Comparison of ENCODE assay signal across 9 cellular contexts in genomic region chr3:60307800-60308199, GRCh38.
"Had no signal": no experiment of that assay in that cellular context is flagged by ENCODE, and none has a peak within 500 bp of the region (broad histone marks: within the 10 kb centered on the region; RNA-seq: fewer than 3 reads in every experiment).

No MANE protein-coding gene starts in this region.

- H3K4me3 ChIP-seq: GM23338, HAP-1 had no signal

- H3K27ac Mint-ChIP-seq: GM23338, HFFc6, IgD-negative memory B cell had no signal

- H3K9me3 Mint-ChIP-seq: GM23338, IgD-negative memory B cell had no signal

- H3K4me3 Mint-ChIP-seq: GM23338, HFFc6, IgD-negative memory B cell had no signal

- ATAC-seq: GM23338, HCT116 had no signal

- H3K36me3 ChIP-seq: HAP-1 had no signal

- H3K9me3 ChIP-seq: HAP-1 had no signal

- H2AFZ ChIP-seq: GM23338 had no signal

- H3K27me3 Mint-ChIP-seq: IgD-negative memory B cell had no signal

- H3K4me1 Mint-ChIP-seq: IgD-negative memory B cell had no signal

- H3K4me2 ChIP-seq: GM23338 had no signal

- DNase-seq: HFFc6, KG1 had no signal

- FAIRE-seq: H1, H54, HepG2 had no signal
